2 cellular contexts compared by ENCODE assay signal in the genomic region with DNA sequence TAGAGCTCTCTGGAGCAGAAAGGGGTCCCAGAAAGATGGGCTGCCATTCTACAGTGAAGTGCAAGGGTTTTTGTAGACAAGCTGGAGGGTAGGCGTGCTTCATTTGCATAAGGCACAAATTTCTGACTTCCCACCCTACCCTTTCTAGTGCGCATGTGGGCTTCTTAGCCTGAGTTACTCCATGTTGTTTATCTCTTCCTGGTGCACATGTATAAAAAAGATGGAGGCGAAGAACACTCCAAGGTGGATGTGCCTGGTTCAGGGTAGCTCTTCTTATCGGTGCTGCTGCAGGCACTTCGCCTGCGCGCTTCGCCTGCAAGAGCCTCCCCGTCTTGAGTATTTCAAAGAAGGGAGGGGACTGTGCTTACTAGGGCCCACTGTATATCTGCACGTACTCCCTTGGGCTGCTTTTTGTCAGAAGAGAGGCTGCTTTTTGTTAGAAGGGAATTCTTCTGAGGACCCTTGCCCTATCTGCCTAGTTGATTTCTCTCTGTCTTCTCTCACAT.
TF ChIP-seq lines count a peak whose summit lies in the region.

No MANE protein-coding gene starts in this region.

TF ChIP-seq in SK-N-SH, 30 proteins besides CTCF, POLR2A, EP300 and RAD21 (continued from another document):
- TF ChIP-seq RXRA (IDR thresholded peaks at IDR 0.05; ENCODE audit: borderline replicate concordance, low read depth) = no peak
- TF ChIP-seq GATA2 (CRISPR knock-in tag; IDR thresholded peaks at IDR 0.05) = no peak
- TF ChIP-seq, protein P1, sequence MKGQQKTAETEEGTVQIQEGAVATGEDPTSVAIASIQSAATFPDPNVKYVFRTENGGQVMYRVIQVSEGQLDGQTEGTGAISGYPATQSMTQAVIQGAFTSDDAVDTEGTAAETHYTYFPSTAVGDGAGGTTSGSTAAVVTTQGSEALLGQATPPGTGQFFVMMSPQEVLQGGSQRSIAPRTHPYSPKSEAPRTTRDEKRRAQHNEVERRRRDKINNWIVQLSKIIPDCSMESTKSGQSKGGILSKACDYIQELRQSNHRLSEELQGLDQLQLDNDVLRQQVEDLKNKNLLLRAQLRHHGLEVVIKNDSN (IDR thresholded peaks at IDR 0.05; ENCODE audit: borderline replicate concordance, low read depth) = no peak
- TF ChIP-seq YY1 (IDR thresholded peaks at IDR 0.05; ENCODE audit: low read depth) = no peak
TF ChIP-seq in SK-N-SH: peak in this region for 0.

TF ChIP-seq in SK-N-SH treated with all-trans-retinoic acid at 6 μM for 48 hours, 23 proteins besides CTCF, POLR2A, EP300 and RAD21 (continued from another document):
- TF ChIP-seq TSHZ2 (CRISPR knock-in tag; IDR thresholded peaks at IDR 0.05) = no peak
